In the genomic region with DNA sequence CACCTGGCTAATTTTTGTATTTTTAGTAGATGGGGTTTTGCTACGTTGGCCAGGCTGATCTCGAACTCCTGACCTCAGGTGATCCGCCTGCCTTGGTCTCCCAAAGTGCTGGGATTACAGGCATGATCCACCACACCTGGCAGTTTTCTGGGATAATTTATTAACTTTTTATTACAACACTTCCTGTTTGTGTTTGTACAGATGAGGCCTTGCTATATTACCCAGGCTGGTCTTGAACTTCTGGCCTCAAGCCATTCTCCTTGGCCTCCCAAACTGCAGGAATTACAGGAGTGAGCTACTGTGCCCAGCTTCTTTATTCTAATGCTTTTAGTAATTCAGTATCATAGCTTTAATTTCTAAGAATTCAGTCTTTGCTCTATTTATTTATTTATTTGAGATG, we compare ENCODE assay signal across 26 cellular contexts. TPM values are rescaled to one million over a fixed set of nuclear protein-coding genes. Genes with fewer than 3 reads are reported as not detected.
A peak's percentile ranks its signal among the peaks of the same experiment; 100 is the strongest.
DNase-seq lines count a peak whose midpoint lies in the region; ATAC-seq, FAIRE-seq and TF ChIP-seq lines count a peak whose summit lies in the region.
"Had no signal": no experiment of that assay in that cellular context is flagged by ENCODE, and none has a peak within 500 bp of the region (broad histone marks: within the 10 kb centered on the region; RNA-seq: fewer than 3 reads in every experiment).

No MANE protein-coding gene starts in this region.

- no peak overlapping the region for H2AFZ ChIP-seq in HepG2 (ENCODE audit: low read length)

- no peak for TF ChIP-seq RAD21 in HepG2 (CRISPR knock-in tag; IDR thresholded peaks at IDR 0.05)

- ATAC-seq in HepG2 (no peak), right lobe of liver (peak in 3 of 4 donors; percentile 48 to 63 (median 55))
- ATAC-seq: A549 had no signal

- H4K20me1 ChIP-seq in HepG2 (ENCODE audit: insufficient read depth, low read length), result no peaks in the 10 kb centered on the region
- H4K20me1 ChIP-seq: BLaER1 had no signal

- H3K79me2 ChIP-seq in HepG2 (ENCODE audit: insufficient read depth, low read length), result no peaks in the 10 kb centered on the region

- WGBS in HepG2 (ENCODE audit: low lambda C conversion rate), result 60% methylated on average over 3 of the region's 3 CpGs
- WGBS in right lobe of liver (ENCODE audit: insufficient coverage, low coverage, low lambda C conversion rate, missing lambda C conversion rate), result 30% methylated on average over 3 of the region's 3 CpGs

- no peak overlapping the region for H3K4me2 ChIP-seq in HepG2 (ENCODE audit: low read depth, low read length)
- H3K4me2 ChIP-seq: A549, BLaER1 had no signal

- peaks cover 42% of the 10 kb centered on the region for H3K4me1 ChIP-seq in HepG2 (ENCODE audit: insufficient read depth, low read length)
- peaks cover 0 to 5% (median 0%) of the 10 kb centered on the region in 4 donors for H3K4me1 ChIP-seq in right lobe of liver

- H3K9me3 Mint-ChIP-seq in progenitor cell of endocrine pancreas (ENCODE audit: low read depth), result no peaks in the 10 kb centered on the region
- H3K9me3 Mint-ChIP-seq: CD4-positive, alpha-beta memory T cell; CD4-positive, CD25-positive, alpha-beta regulatory T cell; CD8-positive, alpha-beta memory T cell had no signal

- H3K9me3 ChIP-seq in HepG2 (ENCODE audit: low read length) (no peaks in the 10 kb centered on the region), right lobe of liver (no peaks in the 10 kb centered on the region)
- H3K9me3 ChIP-seq: A549, BE2C, BLaER1 had no signal

- H3K4me3 ChIP-seq in HL-60 (replicated peaks; ENCODE audit: insufficient read depth, low read length) (no peak overlapping the region), HepG2 (replicated peaks in 1 of 3; ENCODE audit: insufficient read depth in 1 of 3, low read depth in 2 of 3, low read length in 3 of 3) (no peak overlapping the region), right lobe of liver (no peak overlapping the region)
- H3K4me3 ChIP-seq: A549, BLaER1 had no signal

- H3K27me3 ChIP-seq in HL-60 (ENCODE audit: insufficient read depth, poor library complexity, severe bottlenecking) (no peaks in the 10 kb centered on the region), HepG2 (ENCODE audit: control insufficient read depth in 1 of 2, insufficient read depth in 2 of 2, low read length in 2 of 2) (no peaks in the 10 kb centered on the region; a peak in 1 of 5 replicates), right lobe of liver (no peaks in the 10 kb centered on the region)
- H3K27me3 ChIP-seq: BE2C, BLaER1 had no signal

- H3K27ac Mint-ChIP-seq in progenitor cell of endocrine pancreas, result no peak overlapping the region
- H3K27ac Mint-ChIP-seq: CD4-positive, alpha-beta memory T cell had no signal

- H3K4me3 Mint-ChIP-seq in progenitor cell of endocrine pancreas (ENCODE audit: low read depth), result no peak overlapping the region
- H3K4me3 Mint-ChIP-seq: CD14-positive monocyte; CD4-positive, alpha-beta memory T cell; CD4-positive, CD25-positive, alpha-beta regulatory T cell; CD8-positive, alpha-beta memory T cell had no signal

- TF ChIP-seq POLR2A in HepG2 (IDR thresholded peaks at IDR 0.05; ENCODE audit: insufficient read depth in 1 of 2, low read depth in 2 of 2, low read length in 2 of 2) (no peak), right lobe of liver (IDR thresholded peaks at IDR 0.05) (no peak)

- no peaks in the 10 kb centered on the region for H3K4me1 Mint-ChIP-seq in progenitor cell of endocrine pancreas (ENCODE audit: low read depth)

- DNase-seq in HL-60 (ENCODE audit: low read depth in 1 of 2, low spot score in 1 of 2) (no peak), HepG2 (ENCODE audit: low spot score) (no peak), right lobe of liver (no peak), progenitor cell of endocrine pancreas (ENCODE audit: low spot score, unreplicated experiment) (no peak), T-helper 9 cell (no peak), GDM1 (lab: John Stamatoyannopoulos, UW) (no peak)
- DNase-seq: ACHN; BE2C; C1 segment of cervical spinal cord; CD4-positive, alpha-beta memory T cell; CD4-positive, CD25-positive, alpha-beta regulatory T cell; COR-L47; DMS 273 treated with DMSO at 0.1 percent for 48 hours; DMS153; DMS53; DMS79; DND-41; EL; GF-D8 had no signal

- intact Hi-C loops in HepG2 (cut with micrococcal nuclease; ENCODE audit: unreplicated experiment) (no loop called here), right lobe of liver (cut with DNase I) (no loop called here)

- H3K27ac ChIP-seq in HL-60 (replicated peaks), result peak overlapping the region; percentile 82
- no peak overlapping the region for H3K27ac ChIP-seq in HepG2 (ENCODE audit: extremely low read length, insufficient read depth, low read length)
- no peak overlapping the region for H3K27ac ChIP-seq in right lobe of liver
- H3K27ac ChIP-seq: 22Rv1, A549, BLaER1 had no signal

- no peak for TF ChIP-seq CTCF in HL-60 (IDR thresholded peaks at IDR 0.05; ENCODE audit: insufficient read depth, low read length)
- TF ChIP-seq CTCF in HepG2 (CRISPR knock-in tag; IDR thresholded peaks at IDR 0.05), result no peak
- no peak for TF ChIP-seq CTCF in right lobe of liver (IDR thresholded peaks at IDR 0.05)
- TF ChIP-seq CTCF in progenitor cell of endocrine pancreas (IDR thresholded peaks at IDR 0.05; ENCODE audit: unreplicated experiment), result no peak

- no peaks in the 10 kb centered on the region for H3K36me3 Mint-ChIP-seq in progenitor cell of endocrine pancreas (ENCODE audit: insufficient read depth)
- H3K36me3 Mint-ChIP-seq: CD14-positive monocyte; CD4-positive, alpha-beta memory T cell; CD4-positive, CD25-positive, alpha-beta regulatory T cell; CD8-positive, alpha-beta memory T cell had no signal

- H3K36me3 ChIP-seq in HepG2 (replicated peaks in 1 of 2; ENCODE audit: control insufficient read depth in 1 of 2, insufficient read depth in 2 of 2, low read length in 2 of 2) (no peaks in the 10 kb centered on the region), right lobe of liver (no peaks in the 10 kb centered on the region)
- H3K36me3 ChIP-seq: BE2C, BLaER1 had no signal

- CTCF ChIA-PET in HepG2 (lab: Yijun Ruan, JAX; ENCODE audit: low intra/inter-chr PET ratio, low total read pairs), result no interaction called here

- in situ Hi-C loops in HepG2 (cut with HindIII; ENCODE audit: extremely low pct_ligation_motif_present, low pct_unique_long_range_greater_than_20kb), result no loop called here

- FAIRE-seq in HepG2 (lab: Jason Lieb, UNC), result no peak
- FAIRE-seq: A549, GM12891, GM19239 had no signal

- H3K9ac ChIP-seq in HepG2 (ENCODE audit: insufficient read depth, low read depth, low read length), result no peak overlapping the region
- H3K9ac ChIP-seq: BLaER1 had no signal

- no peaks in the 10 kb centered on the region for H3K27me3 Mint-ChIP-seq in progenitor cell of endocrine pancreas
- H3K27me3 Mint-ChIP-seq: CD4-positive, alpha-beta memory T cell; CD4-positive, CD25-positive, alpha-beta regulatory T cell; CD8-positive, alpha-beta memory T cell had no signal

- TF ChIP-seq EP300 in HepG2 (IDR thresholded peaks at IDR 0.05; ENCODE audit: low read depth in 2 of 2, low read length in 2 of 2) (no peak), HepG2 (CRISPR knock-in tag; IDR thresholded peaks at IDR 0.05; ENCODE audit: borderline replicate concordance) (no peak)

- BruUV-seq in HepG2 (replicated peaks; lab: Mats Ljungman, UMichigan), result no TSS peak

- POLR2A ChIA-PET in HepG2 (lab: Yijun Ruan, JAX), result interaction anchor here (2.0 to 2.2 kb wide), 2 partner anchors 8 to 32 kb away, joined by 9 to 19 read pairs; partner anchors contain the start of gene QPRT

RNA-seq across cellular contexts. Expression of gene SPN, which starts 16.1 kb away (rescaled TPM):
- 0.22 and 0.38 TPM in 2 replicates for total RNA-seq in HepG2 (2016; rRNA removed; fragmentation: Illumina TruSeq; extraction: Trizol)
- 0.10 TPM in 1 of 2 replicates, not detected in the other for total RNA-seq in HepG2 (2016; cell fraction: cytosol; rRNA removed; fragmentation: Illumina TruSeq; extraction: Trizol; ENCODE audit: low read depth)
- total RNA-seq in HepG2 (2016; cell fraction: insoluble cytoplasmic fraction; rRNA removed; fragmentation: Illumina TruSeq; extraction: Trizol), result 0.10 and 0.35 TPM in 2 replicates
- 0.06 TPM in 1 of 2 replicates, not detected in the other for total RNA-seq in HepG2 (2016; cell fraction: membrane; rRNA removed; fragmentation: Illumina TruSeq; extraction: Trizol)
- 0.28 and 0.34 TPM in 2 replicates for total RNA-seq in HepG2 (2016; cell fraction: nucleus; rRNA removed; fragmentation: Illumina TruSeq; extraction: Trizol)
- 1.6 and 3.8 TPM in 2 replicates for polyA plus RNA-seq in HepG2 (2011; rRNA removed)
- 0.94 and 1.1 TPM in 2 replicates for polyA plus RNA-seq in HepG2 (2011; cell fraction: cytosol; rRNA removed)
- 1.1 and 2.5 TPM in 2 replicates for polyA plus RNA-seq in HepG2 (2011; cell fraction: nucleus; rRNA removed)
- polyA plus RNA-seq in HepG2 (2012), result 2.4 and 2.5 TPM in 2 replicates
- polyA plus RNA-seq in HepG2 (2016; cell fraction: cytosol; fragmentation: Illumina TruSeq; extraction: Trizol; ENCODE audit: low read depth), result 0.07 and 0.09 TPM in 2 replicates
- polyA plus RNA-seq in HepG2 (2016; cell fraction: insoluble cytoplasmic fraction; fragmentation: Illumina TruSeq; extraction: Trizol; ENCODE audit: low read depth), result 0.25 and 0.39 TPM in 2 replicates
- polyA plus RNA-seq in HepG2 (2016; cell fraction: membrane; fragmentation: Illumina TruSeq; extraction: Trizol; ENCODE audit: low read depth), result 0.13 and 0.23 TPM in 2 replicates
- polyA plus RNA-seq in HepG2 (2016; cell fraction: nucleus; fragmentation: Illumina TruSeq; extraction: Trizol; ENCODE audit: insufficient read depth, low read depth), result 0.44 and 1.1 TPM in 2 replicates
- polyA minus RNA-seq in HepG2 (2011; rRNA and poly(A)+ RNA removed; ENCODE audit: low replicate concordance), result 1.7 and 5.3 TPM in 2 replicates
- polyA minus RNA-seq in HepG2 (2011; cell fraction: cytosol; rRNA and poly(A)+ RNA removed), result 0.79 and 1.7 TPM in 2 replicates
- 0.52 and 1.4 TPM in 2 replicates for polyA minus RNA-seq in HepG2 (2011; cell fraction: nucleus; rRNA and poly(A)+ RNA removed)
- total RNA-seq in right lobe of liver, result 1 to 10 TPM in 4 of 6 experiments, under 1 TPM in 2; 0.60 to 3.3 (median 1.4) TPM
- 0.19 and 0.20 TPM in 2 replicates for total RNA-seq in progenitor cell of endocrine pancreas

RNA-seq across cellular contexts. Expression of gene QPRT, which starts 32.0 kb away (rescaled TPM):
- 218 and 244 TPM in 2 replicates for total RNA-seq in HepG2 (2016; rRNA removed; fragmentation: Illumina TruSeq; extraction: Trizol)
- total RNA-seq in HepG2 (2016; cell fraction: cytosol; rRNA removed; fragmentation: Illumina TruSeq; extraction: Trizol; ENCODE audit: low read depth), result 87.1 and 92.9 TPM in 2 replicates
- total RNA-seq in HepG2 (2016; cell fraction: insoluble cytoplasmic fraction; rRNA removed; fragmentation: Illumina TruSeq; extraction: Trizol), result 223 and 253 TPM in 2 replicates
- total RNA-seq in HepG2 (2016; cell fraction: membrane; rRNA removed; fragmentation: Illumina TruSeq; extraction: Trizol), result 152 and 159 TPM in 2 replicates
- 99.3 and 115 TPM in 2 replicates for total RNA-seq in HepG2 (2016; cell fraction: nucleus; rRNA removed; fragmentation: Illumina TruSeq; extraction: Trizol)
- 130 and 137 TPM in 2 replicates for polyA plus RNA-seq in HepG2 (2011; rRNA removed)
- polyA plus RNA-seq in HepG2 (2011; cell fraction: cytosol; rRNA removed), result 103 and 170 TPM in 2 replicates
- 80.0 and 88.2 TPM in 2 replicates for polyA plus RNA-seq in HepG2 (2011; cell fraction: nucleus; rRNA removed)
- 123 and 130 TPM in 2 replicates for polyA plus RNA-seq in HepG2 (2012)
- 105 and 118 TPM in 2 replicates for polyA plus RNA-seq in HepG2 (2016; cell fraction: cytosol; fragmentation: Illumina TruSeq; extraction: Trizol; ENCODE audit: low read depth)
- polyA plus RNA-seq in HepG2 (2016; cell fraction: insoluble cytoplasmic fraction; fragmentation: Illumina TruSeq; extraction: Trizol; ENCODE audit: low read depth), result 245 and 255 TPM in 2 replicates
- polyA plus RNA-seq in HepG2 (2016; cell fraction: membrane; fragmentation: Illumina TruSeq; extraction: Trizol; ENCODE audit: low read depth), result 133 and 135 TPM in 2 replicates
- 215 and 218 TPM in 2 replicates for polyA plus RNA-seq in HepG2 (2016; cell fraction: nucleus; fragmentation: Illumina TruSeq; extraction: Trizol; ENCODE audit: insufficient read depth, low read depth)
- 1.2 and 248 TPM in 2 replicates for polyA minus RNA-seq in HepG2 (2011; rRNA and poly(A)+ RNA removed; ENCODE audit: low replicate concordance)
- polyA minus RNA-seq in HepG2 (2011; cell fraction: cytosol; rRNA and poly(A)+ RNA removed), result 160 and 171 TPM in 2 replicates
- polyA minus RNA-seq in HepG2 (2011; cell fraction: nucleus; rRNA and poly(A)+ RNA removed), result 30.1 and 34.9 TPM in 2 replicates
- total RNA-seq in right lobe of liver, result 100 to 1,000 TPM in 5 of 6 experiments, 10 to 100 TPM in 1; 95.2 to 154 (median 128) TPM
- 106 and 115 TPM in 2 replicates for total RNA-seq in progenitor cell of endocrine pancreas
